Comparison of ENCODE assay signal across 24 cellular contexts in the genomic region with DNA sequence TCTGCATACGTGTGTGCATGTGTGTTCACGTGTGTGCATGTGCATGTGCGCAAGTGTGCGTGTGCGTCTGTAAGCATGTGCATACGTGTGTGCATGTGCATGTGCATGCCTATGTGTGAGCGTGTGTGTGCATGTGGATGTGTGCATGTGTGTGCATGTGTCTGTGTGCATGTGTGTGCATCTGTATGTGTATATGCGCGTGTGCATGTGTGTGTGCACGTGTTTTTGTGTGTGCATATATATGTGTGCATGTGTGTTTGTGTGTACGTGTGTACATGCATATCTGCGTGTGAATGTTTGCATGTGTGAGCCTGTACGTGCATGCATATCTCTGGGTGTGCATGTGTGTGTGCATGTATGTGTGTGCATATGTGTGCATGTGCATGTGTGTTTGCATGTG. TPM values are rescaled to one million over a fixed set of nuclear protein-coding genes. Genes with fewer than 3 reads are reported as not detected.
"Had no signal": no experiment of that assay in that cellular context is flagged by ENCODE, and none has a peak within 500 bp of the region (broad histone marks: within the 10 kb centered on the region; RNA-seq: fewer than 3 reads in every experiment).

No MANE protein-coding gene starts in this region.

- H3K36me3 Mint-ChIP-seq: activated naive CD4-positive, alpha-beta T cell treated with anti-CD3 and anti-CD28 coated beads, Interleukin-2, amount 50 U/mL, for 24 hours had no signal

- H2AFZ ChIP-seq: PC-9 had no signal

- H3K4me2 ChIP-seq: PC-9 had no signal

- H3K4me3 ChIP-seq: PC-9 had no signal

- H3K4me3 Mint-ChIP-seq: activated CD8-positive, alpha-beta T cell treated with anti-CD3 and anti-CD28 coated beads, Interleukin-2, amount 10 ng/mL, durations not matched to agents 7 days and 5 days; activated naive CD4-positive, alpha-beta T cell treated with anti-CD3 and anti-CD28 coated beads, Interleukin-2, amount 50 U/mL, for 24 hours; activated T-helper 1 cell treated with anti-CD3 and anti-CD28 coated beads, Interleukin-12 subunit alpha, Interleukin-12 subunit beta, Interleukin-2, Interleukin-4 antibody, amounts not matched to agents 30 ng/mL and 10 ng/mL and 1 ng/mL, durations not matched to agents 14 hours and 24 hours and 36 hours; T-helper 1 cell treated with Interleukin-12 subunit alpha and Interleukin-12 subunit beta and Interleukin-4 antibody, amounts not matched to agents 30 μg/mL and 1 μg/mL, for 36 hours had no signal

- H3K27ac ChIP-seq: PC-9 had no signal

- H3K27ac Mint-ChIP-seq: activated CD8-positive, alpha-beta T cell treated with anti-CD3 and anti-CD28 coated beads, Interleukin-2, amount 10 ng/mL, durations not matched to agents 7 days and 5 days; activated naive CD4-positive, alpha-beta T cell treated with anti-CD3 and anti-CD28 coated beads, Interleukin-2, amount 50 U/mL, for 24 hours; activated T-helper 1 cell treated with anti-CD3 and anti-CD28 coated beads, Interleukin-12 subunit alpha, Interleukin-12 subunit beta, Interleukin-2, Interleukin-4 antibody, amounts not matched to agents 30 ng/mL and 10 ng/mL and 1 ng/mL, durations not matched to agents 14 hours and 24 hours and 36 hours; T-helper 1 cell treated with Interleukin-12 subunit alpha and Interleukin-12 subunit beta and Interleukin-4 antibody, amounts not matched to agents 30 μg/mL and 1 μg/mL, for 36 hours had no signal

- H3K9me3 Mint-ChIP-seq: activated naive CD4-positive, alpha-beta T cell treated with anti-CD3 and anti-CD28 coated beads, Interleukin-2, amount 50 U/mL, for 24 hours had no signal

- H3K4me1 Mint-ChIP-seq: activated naive CD4-positive, alpha-beta T cell treated with anti-CD3 and anti-CD28 coated beads, Interleukin-2, amount 50 U/mL, for 24 hours had no signal

- DNase-seq: activated CD4-positive, alpha-beta T cell treated with anti-CD3 and anti-CD28 coated beads for 4 hours; activated CD4-positive, alpha-beta T cell treated with anti-CD3 and anti-CD28 coated beads, Interleukin-2, amount 50 U/mL, for 4 hours; activated CD8-positive, alpha-beta memory T cell treated with anti-CD3 and anti-CD28 coated beads, Interleukin-2, amount 50 U/mL, for 48 hours; activated CD8-positive, alpha-beta T cell treated with anti-CD3 and anti-CD28 coated beads, Interleukin-2, amount 10 ng/mL, durations not matched to agents 7 days and 5 days; activated effector memory CD4-positive, alpha-beta T cell treated with Interleukin-2 at 50 U/mL for 16 hours; activated naive CD4-positive, alpha-beta T cell; activated T-cell treated with anti-CD3 and anti-CD28 coated beads, Interleukin-2, amount 50 U/mL, for 1 hour; aorta; central memory CD4-positive, alpha-beta T cell; Kasumi-1; NCI-H1105 treated with DMSO at 0.1 percent for 48 hours; NCI-H1436 treated with DMSO at 0.1 percent for 48 hours; NCI-H187; NCI-H2081 treated with DMSO at 0.1 percent for 48 hours; NCI-H446; NCI-H524; PC-9; SHP77 treated with DMSO at 0.1 percent for 48 hours had no signal

- ATAC-seq: activated CD4-positive, CD25-positive, alpha-beta regulatory T cell treated with anti-CD3 and anti-CD28 coated beads, Interleukin-2, amount 50 U/mL, for 24 hours; activated CD8-positive, alpha-beta T cell treated with anti-CD3 and anti-CD28 coated beads, Interleukin-2, amount 10 ng/mL, durations not matched to agents 7 days and 5 days had no signal

RNA-seq across cellular contexts. Expression of gene DRD5, which starts 35.7 kb away (rescaled TPM):
- total RNA-seq: activated CD8-positive, alpha-beta T cell treated with anti-CD3 and anti-CD28 coated beads, Interleukin-2, amount 10 ng/mL, durations not matched to agents 7 days and 5 days; activated T-helper 1 cell treated with anti-CD3 and anti-CD28 coated beads, Interleukin-12 subunit alpha, Interleukin-12 subunit beta, Interleukin-2, Interleukin-4 antibody, amounts not matched to agents 30 ng/mL and 10 ng/mL and 1 ng/mL, durations not matched to agents 14 hours and 24 hours and 36 hours; aorta; bronchial epithelial cell; PC-9; SK-MEL-5 had no signal
- polyA plus RNA-seq: aorta had no signal
